8 cellular contexts compared by ENCODE assay signal in genomic region chr1:53220171-53220961, GRCh38. TPM values are rescaled to one million over a fixed set of nuclear protein-coding genes. Genes with fewer than 3 reads are reported as not detected.
DNase-seq lines count a peak whose midpoint lies in the region; ATAC-seq lines count a peak whose summit lies in the region.

CZIB (minus strand) TSS chr1:53220634; CDS start chr1:53220575, 59 bp downstream.

- H3K9me3 ChIP-seq in CD8-positive, alpha-beta memory T cell (ENCODE audit: low read length): no peaks in the 10 kb centered on the region

- no peaks in the 10 kb centered on the region for H3K36me3 ChIP-seq in CD8-positive, alpha-beta memory T cell (ENCODE audit: insufficient read depth, low read length)

- peak within 1 kb of the TSS; percentile 78 for H3K4me3 ChIP-seq in CD8-positive, alpha-beta memory T cell (ENCODE audit: low read length)

- DNase-seq in CD8-positive, alpha-beta memory T cell: peak; percentile 87 to 94 (median 91)
- DNase-seq in HS-5 (ENCODE audit: low read depth) (peak; percentile 69), memory B cell (ENCODE audit: low spot score in 2 of 2) (peak; percentile 91 to 98)
- peak; percentile 96 for DNase-seq in NK-92 treated with Interleukin-12 subunit alpha and Interleukin-12 subunit beta, amount 100 ng/mL, for 24 hours (lab: John Stamatoyannopoulos, UW)
- peak; percentile 88 to 90 for DNase-seq in activated CD8-positive, alpha-beta memory T cell treated with anti-CD3 and anti-CD28 coated beads for 4 hours (ENCODE audit: low read depth in 2 of 2)
- peak; percentile 91 to 93 (median 92) for DNase-seq in effector memory CD8-positive, alpha-beta T cell
- peak; percentile 94 for DNase-seq in stimulated activated CD8-positive, alpha-beta memory T cell treated with anti-CD3 and anti-CD28 coated beads, Interleukin-12 subunit alpha, Interleukin-12 subunit beta, amount 100 ng/mL, for 24 hours (ENCODE audit: extremely low read depth)

- peak within 1 kb of the TSS; percentile 95 to 99 (median 98) for H3K27ac Mint-ChIP-seq in CD8-positive, alpha-beta memory T cell
- peak within 1 kb of the TSS; percentile 96 to 98 for H3K27ac Mint-ChIP-seq in effector memory CD8-positive, alpha-beta T cell
- peak within 1 kb of the TSS; percentile 97 for H3K27ac Mint-ChIP-seq in memory B cell

- peak within 1 kb of the TSS; percentile 90 for H3K27ac ChIP-seq in CD8-positive, alpha-beta memory T cell (ENCODE audit: low read depth, low read length)

- CTCF ChIA-PET in CD8-positive, alpha-beta memory T cell (lab: Charles Lee): interaction anchor here (0.7 to 1.6 kb wide), 2 partner anchors 10 to 26 kb away, joined by 3 to 5 read pairs; no protein-coding TSS in a partner anchor

- H3K4me3 Mint-ChIP-seq in CD8-positive, alpha-beta memory T cell: peak within 1 kb of the TSS; percentile 90 to 99 (median 93)
- peak within 1 kb of the TSS; percentile 90 to 91 for H3K4me3 Mint-ChIP-seq in effector memory CD8-positive, alpha-beta T cell
- H3K4me3 Mint-ChIP-seq in memory B cell: peak within 1 kb of the TSS; percentile 93

- ATAC-seq in GM19468 (IDR thresholded peaks at IDR 0.05; ENCODE audit: extremely low read depth, unreplicated experiment) (peak; percentile 78), memory B cell (ENCODE audit: low read depth) (peak; percentile 90)
- peak; percentile 90 for ATAC-seq in effector memory CD8-positive, alpha-beta T cell (replicated peaks)

- H3K36me3 Mint-ChIP-seq in CD8-positive, alpha-beta memory T cell: peaks cover 0 to 39% (median 5%) of the 10 kb centered on the region in 3 donors
- peaks cover 21% of the 10 kb centered on the region for H3K36me3 Mint-ChIP-seq in effector memory CD8-positive, alpha-beta T cell (ENCODE audit: insufficient read depth)
- peaks cover 9% of the 10 kb centered on the region for H3K36me3 Mint-ChIP-seq in memory B cell

- no peaks in the 10 kb centered on the region for H3K27me3 ChIP-seq in CD8-positive, alpha-beta memory T cell (ENCODE audit: insufficient read depth, low read length, poor library complexity, severe bottlenecking)

- H3K4me1 Mint-ChIP-seq in CD8-positive, alpha-beta memory T cell: peaks cover 23 to 28% (median 26%) of the 10 kb centered on the region in 3 donors
- peaks cover 14 to 22% of the 10 kb centered on the region in 2 donors for H3K4me1 Mint-ChIP-seq in effector memory CD8-positive, alpha-beta T cell (ENCODE audit: low read depth in 2 of 2)
- peaks cover 14% of the 10 kb centered on the region for H3K4me1 Mint-ChIP-seq in memory B cell

- peaks cover 0 to 4% of the 10 kb centered on the region in 2 donors for H3K27me3 Mint-ChIP-seq in CD8-positive, alpha-beta memory T cell
- H3K27me3 Mint-ChIP-seq in effector memory CD8-positive, alpha-beta T cell: no peaks in the 10 kb centered on the region
- no peaks in the 10 kb centered on the region for H3K27me3 Mint-ChIP-seq in memory B cell

- H3K4me1 ChIP-seq in CD8-positive, alpha-beta memory T cell (ENCODE audit: insufficient read depth, low read length): peaks cover 16% of the 10 kb centered on the region

- POLR2A ChIA-PET in CD8-positive, alpha-beta memory T cell (lab: Charles Lee): interaction anchor here (0.8 kb wide), 1 partner anchor 23 kb away, joined by 3 read pairs; no protein-coding TSS in a partner anchor

- H3K9me3 Mint-ChIP-seq in CD8-positive, alpha-beta memory T cell: no peaks in the 10 kb centered on the region
- no peaks in the 10 kb centered on the region for H3K9me3 Mint-ChIP-seq in effector memory CD8-positive, alpha-beta T cell
- no peaks in the 10 kb centered on the region for H3K9me3 Mint-ChIP-seq in memory B cell

RNA-seq across cellular contexts. Expression of gene CZIB, which starts in this region (rescaled TPM):
- 10 to 100 TPM; 58.0 to 58.4 TPM for total RNA-seq in CD8-positive, alpha-beta memory T cell
- polyA plus RNA-seq in CD8-positive, alpha-beta memory T cell: 60.4 TPM

Comparison
In these comparisons a context has a peak if more than half of its experiments do, and no peak if none do; other contexts are left out.
1. Peak in every context shown above with its lines: DNase-seq, ATAC-seq, H3K4me3 ChIP-seq and H3K27ac ChIP-seq.